Comparison of ENCODE assay signal across 1 cellular context in the genomic region with DNA sequence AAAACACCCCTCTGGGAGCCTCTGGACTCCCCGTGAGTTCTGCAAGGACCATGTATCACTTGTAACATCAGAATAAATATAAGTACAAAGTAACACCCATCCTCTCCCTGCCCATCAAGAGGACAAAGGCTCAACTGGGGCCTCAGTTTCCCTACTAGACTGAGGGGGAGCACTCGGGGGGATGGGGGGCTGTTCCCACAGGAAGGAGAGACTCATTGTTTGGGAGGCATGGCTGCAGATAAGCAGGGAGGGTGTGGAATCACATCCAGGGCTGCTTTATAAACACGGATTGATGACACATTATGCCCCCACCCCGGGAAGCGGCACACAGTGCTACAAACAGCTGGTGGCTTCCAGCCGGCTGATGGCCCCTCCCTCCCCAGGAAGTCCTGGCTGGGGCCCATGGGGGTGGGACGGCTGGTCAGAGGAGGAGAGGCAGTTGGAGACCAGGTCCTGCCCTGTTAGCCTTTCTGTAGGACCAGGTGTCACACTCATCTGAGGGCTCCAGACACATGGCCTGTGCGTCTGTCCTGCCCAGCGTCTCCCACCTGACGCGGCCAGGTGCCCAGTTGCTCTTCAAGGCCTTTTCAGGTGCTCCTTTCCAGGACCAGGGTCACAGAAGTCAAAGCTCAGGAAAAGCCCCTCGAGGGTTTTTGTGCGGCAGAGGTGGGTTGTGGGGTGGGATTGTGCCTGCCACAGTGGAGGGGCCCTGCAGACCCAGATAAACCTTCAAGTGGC.
TF ChIP-seq lines count a peak whose summit lies in the region.

No MANE protein-coding gene starts in this region.

TF ChIP-seq in IMR-90, 13 proteins besides CTCF, POLR2A, EP300 and RAD21:
- TF ChIP-seq ELK1 (IDR thresholded peaks at IDR 0.05; ENCODE audit: borderline replicate concordance, low read depth, low read length) (no peak), SMC3 (IDR thresholded peaks at IDR 0.05; ENCODE audit: low read depth, low read length) (no peak), BHLHE40 (IDR thresholded peaks at IDR 0.05; ENCODE audit: low read depth, low read length) (peak; percentile 71; the same call in 1 of the 2 replicates), CHD1 (IDR thresholded peaks at IDR 0.05; ENCODE audit: low read depth, low read length) (no peak), NFE2L2 (IDR thresholded peaks at IDR 0.05; ENCODE audit: low read depth, low read length) (no peak), FOS (IDR thresholded peaks at IDR 0.05; ENCODE audit: low read depth, low read length) (peak; percentile 80), MAZ (IDR thresholded peaks at IDR 0.05; ENCODE audit: borderline replicate concordance, low read depth, low read length) (peak; percentile 98), MXI1 (IDR thresholded peaks at IDR 0.05; ENCODE audit: borderline replicate concordance, low read depth, low read length) (0 out of 2 replicates have a peak, but pooled peaks have one; percentile 58), MAFK (IDR thresholded peaks at IDR 0.05; ENCODE audit: low read depth, low read length) (no peak), RFX5 (IDR thresholded peaks at IDR 0.05; ENCODE audit: low read depth, low read length) (no peak), CEBPB (IDR thresholded peaks at IDR 0.05; ENCODE audit: low read depth, low read length) (no peak), RCOR1 (IDR thresholded peaks at IDR 0.05; ENCODE audit: insufficient replicate concordance, low read length) (peak; percentile 89)
- TF ChIP-seq, protein P1, sequence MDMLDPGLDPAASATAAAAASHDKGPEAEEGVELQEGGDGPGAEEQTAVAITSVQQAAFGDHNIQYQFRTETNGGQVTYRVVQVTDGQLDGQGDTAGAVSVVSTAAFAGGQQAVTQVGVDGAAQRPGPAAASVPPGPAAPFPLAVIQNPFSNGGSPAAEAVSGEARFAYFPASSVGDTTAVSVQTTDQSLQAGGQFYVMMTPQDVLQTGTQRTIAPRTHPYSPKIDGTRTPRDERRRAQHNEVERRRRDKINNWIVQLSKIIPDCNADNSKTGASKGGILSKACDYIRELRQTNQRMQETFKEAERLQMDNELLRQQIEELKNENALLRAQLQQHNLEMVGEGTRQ (IDR thresholded peaks at IDR 0.05; ENCODE audit: low read depth, low read length), result no peak
